29 cellular contexts compared by ENCODE assay signal in genomic region chr5:39652036-39652435, GRCh38.
"Had no signal": no experiment of that assay in that cellular context is flagged by ENCODE, and none has a peak within 500 bp of the region (broad histone marks: within the 10 kb centered on the region; RNA-seq: fewer than 3 reads in every experiment).

No MANE protein-coding gene starts in this region.

- H3K27ac Mint-ChIP-seq: activated CD4-positive, alpha-beta T cell treated with anti-CD3 and anti-CD28 coated beads, Interleukin-2, amount 10 ng/mL, durations not matched to agents 24 days and 14 days; activated CD8-positive, alpha-beta T cell treated with anti-CD3 and anti-CD28 coated beads for 36 hours; activated naive CD4-positive, alpha-beta T cell treated with anti-CD3 and anti-CD28 coated beads, Interleukin-2, amount 50 U/mL, for 24 hours; activated naive CD8-positive, alpha-beta T cell treated with anti-CD3 and anti-CD28 coated beads, Interleukin-2, amount 10 ng/mL, durations not matched to agents 7 days and 5 days; activated T-cell treated with anti-CD3 and anti-CD28 coated beads, Interleukin-2, amount 50 U/mL, for 24 hours; activated T-helper 2 cell treated with anti-CD3 and anti-CD28 coated beads, Interferon-gamma antibody, Interleukin-2, Interleukin-4, amounts not matched to agents 10 μg/mL and 5 μg/mL and 100 μg/mL, durations not matched to agents 14 hours and 24 hours and 36 hours had no signal

- H3K4me3 ChIP-seq: adrenal gland, body of pancreas, breast epithelium, SJCRH30, SK-N-MC had no signal

- ATAC-seq: activated CD8-positive, alpha-beta T cell treated with anti-CD3 and anti-CD28 coated beads for 36 hours; body of pancreas; Panc1 had no signal

- H3K27me3 Mint-ChIP-seq: activated naive CD4-positive, alpha-beta T cell treated with anti-CD3 and anti-CD28 coated beads, Interleukin-2, amount 50 U/mL, for 24 hours had no signal

- H3K27me3 ChIP-seq: adrenal gland, body of pancreas, breast epithelium had no signal

- H3K36me3 Mint-ChIP-seq: activated naive CD4-positive, alpha-beta T cell treated with anti-CD3 and anti-CD28 coated beads, Interleukin-2, amount 50 U/mL, for 24 hours; activated naive CD8-positive, alpha-beta T cell treated with anti-CD3 and anti-CD28 coated beads, Interleukin-2, amount 10 ng/mL, durations not matched to agents 7 days and 5 days had no signal

- H3K4me3 Mint-ChIP-seq: activated CD4-positive, alpha-beta T cell treated with anti-CD3 and anti-CD28 coated beads, Interleukin-2, amount 10 ng/mL, durations not matched to agents 24 days and 14 days; activated CD8-positive, alpha-beta T cell treated with anti-CD3 and anti-CD28 coated beads for 36 hours; activated naive CD4-positive, alpha-beta T cell treated with anti-CD3 and anti-CD28 coated beads, Interleukin-2, amount 50 U/mL, for 24 hours; activated naive CD8-positive, alpha-beta T cell treated with anti-CD3 and anti-CD28 coated beads, Interleukin-2, amount 10 ng/mL, durations not matched to agents 7 days and 5 days; activated T-cell treated with anti-CD3 and anti-CD28 coated beads, Interleukin-2, amount 50 U/mL, for 24 hours had no signal

- H3K27ac ChIP-seq: adrenal gland, body of pancreas, breast epithelium, KMS-11, SJCRH30, SK-N-MC had no signal

- H3K9me3 Mint-ChIP-seq: activated CD4-positive, alpha-beta T cell treated with anti-CD3 and anti-CD28 coated beads, Interleukin-2, amount 10 ng/mL, durations not matched to agents 24 days and 14 days; activated naive CD4-positive, alpha-beta T cell treated with anti-CD3 and anti-CD28 coated beads, Interleukin-2, amount 50 U/mL, for 24 hours; activated naive CD8-positive, alpha-beta T cell treated with anti-CD3 and anti-CD28 coated beads, Interleukin-2, amount 10 ng/mL, durations not matched to agents 7 days and 5 days; activated T-helper 2 cell treated with anti-CD3 and anti-CD28 coated beads, Interferon-gamma antibody, Interleukin-2, Interleukin-4, amounts not matched to agents 10 μg/mL and 5 μg/mL and 100 μg/mL, durations not matched to agents 14 hours and 24 hours and 36 hours had no signal

- DNase-seq: activated CD4-positive, alpha-beta T cell treated with anti-CD3 and anti-CD28 coated beads, Interleukin-2, amount 10 ng/mL, durations not matched to agents 24 days and 14 days; activated CD4-positive, alpha-beta T cell treated with anti-CD3 and anti-CD28 coated beads, Interleukin-2, amount 50 U/mL, for 4 hours; activated CD8-positive, alpha-beta T cell treated with anti-CD3 and anti-CD28 coated beads for 36 hours; activated gamma-delta T cell; activated naive CD4-positive, alpha-beta T cell treated with Interleukin-2 at 50 U/mL for 16 hours; activated naive CD8-positive, alpha-beta T cell treated with anti-CD3 and anti-CD28 coated beads, Interleukin-2, amount 10 ng/mL, durations not matched to agents 7 days and 5 days; activated T-cell treated with anti-CD3 and anti-CD28 coated beads, Interleukin-2, amount 50 U/mL, for 24 hours; adrenal gland; body of pancreas; MM.1S; NCI-H1092 treated with DMSO at 0.1 percent for 48 hours; NCI-H1417; NCI-H146; NCI-H187; NCI-H2029 treated with DMSO at 0.1 percent for 48 hours; NCI-H2107; NCI-H2171; NCI-H510A; NCI-H526; NCI-H748 treated with DMSO at 0.1 percent for 48 hours; NK-92 treated with Interleukin-12 subunit alpha and Interleukin-12 subunit beta, amount 100 ng/mL, for 24 hours; SHP77; SJCRH30 had no signal
